In genomic region chr1:154849645-154850131, GRCh38 we compare ENCODE assay signal across 11 cellular contexts. TPM values are rescaled to one million over a fixed set of nuclear protein-coding genes. Genes with fewer than 3 reads are reported as not detected.
DNase-seq lines count a peak whose midpoint lies in the region; ATAC-seq, FAIRE-seq and TF ChIP-seq lines count a peak whose summit lies in the region.
"Had no signal": no experiment of that assay in that cellular context is flagged by ENCODE, and none has a peak within 500 bp of the region (broad histone marks: within the 10 kb centered on the region; RNA-seq: fewer than 3 reads in every experiment).

No MANE protein-coding gene starts in this region.

- FAIRE-seq in GM12878 (lab: Jason Lieb, UNC), result peak; percentile 91

- H4K20me1 ChIP-seq in GM12878 (ENCODE audit: control insufficient read depth, insufficient read depth), result no peaks in the 10 kb centered on the region; the same call in 1 of the 2 replicates

- no peak for TF ChIP-seq CTCF in GM12878 (IDR thresholded peaks at IDR 0.05 in 2 of 3, conservative IDR thresholded peaks at IDR 0.05 in 1 of 3; ENCODE audit: control insufficient read depth in 2 of 3, extremely low read depth in 1 of 3, insufficient read depth in 1 of 3, low read depth in 3 of 3, low read length in 3 of 3)

- intact Hi-C loops in GM12878 (cut with micrococcal nuclease; ENCODE audit: unreplicated experiment), result no loop called here
- intact Hi-C loops in posterior cingulate gyrus (cut with DNase I), result no loop called here

- SMC1A ChIA-PET in GM12878 (lab: Charles Lee; ENCODE audit: uncharacterized antibody, unreplicated experiment), result interaction anchor here (0.8 to 5.4 kb wide), 14 partner anchors 11 to 58 kb away, joined by 3 to 57 read pairs (median 8); partner anchors contain the start of gene KCNN3

- H3K4me1 ChIP-seq in GM12878 (ENCODE audit: control insufficient read depth, insufficient read depth, low read length), result peaks cover 37% of the 10 kb centered on the region

- RAD21 ChIA-PET in GM12878 (lab: Charles Lee; ENCODE audit: unreplicated experiment), result interaction anchor here (1.0 to 4.4 kb wide), 10 partner anchors 11 to 75 kb away, joined by 3 to 57 read pairs (median 6); partner anchors contain the start of gene KCNN3

- peak; percentile 55 for DNase-seq in stimulated activated CD4-positive, alpha-beta T cell treated with anti-CD3 and anti-CD28 coated beads, Interleukin-1b, Interleukin-23, amount 100 ng/mL, for 48 hours
- DNase-seq in stimulated activated CD4-positive, alpha-beta T cell treated with anti-CD3 and anti-CD28 coated beads, Interleukin-4, amount 100 ng/mL, for 4 hours, result no peak
- peak; percentile 60 for DNase-seq in GM12878 (ENCODE audit: low read depth, low spot score)
- no peak for DNase-seq in medulla oblongata (ENCODE audit: extremely low spot score)
- DNase-seq in NCI-H1048 (lab: John Stamatoyannopoulos, UW), result no peak
- DNase-seq in posterior cingulate gyrus, result no peak
- DNase-seq: NCI-H1417 treated with DMSO at 0.1 percent for 48 hours had no signal

- H3K9ac ChIP-seq in GM12878 (ENCODE audit: control insufficient read depth, insufficient read depth, low read length), result no peak overlapping the region

- H3K4me3 ChIP-seq in GM12878, result no peak overlapping the region
- H3K4me3 ChIP-seq: GM23338 had no signal

- peak overlapping the region; percentile 36 for H3K4me2 ChIP-seq in GM12878 (ENCODE audit: control insufficient read depth, insufficient read depth)
- H3K4me2 ChIP-seq: GM23338 had no signal

- peak overlapping the region; percentile 33; the same call in 1 of the 2 replicates for H3K27ac ChIP-seq in GM12878 (ENCODE audit: control insufficient read depth, insufficient read depth)

- peak in 1 of 2 experiments; percentile 70; a peak in 2 of 4 replicates for TF ChIP-seq EP300 in GM12878 (IDR thresholded peaks at IDR 0.05; ENCODE audit: borderline replicate concordance in 1 of 2, control insufficient read depth in 1 of 2, low read depth in 2 of 2, low read length in 2 of 2)

- POLR2A ChIA-PET in GM12878 (lab: Charles Lee), result interaction anchor here (0.6 to 5.6 kb wide), 6 partner anchors 11 to 288 kb away, joined by 3 to 60 read pairs (median 10); partner anchors contain the start of gene KCNN3

- no peaks in the 10 kb centered on the region for H3K9me3 ChIP-seq in GM12878 (replicated peaks; ENCODE audit: control insufficient read depth, insufficient read depth, low read length)

- H3K27me3 ChIP-seq in GM12878 (replicated peaks in 1 of 2; ENCODE audit: control insufficient read depth in 2 of 2, insufficient read depth in 2 of 2, low read length in 1 of 2), result no peaks in the 10 kb centered on the region

- TF ChIP-seq POLR2A in GM12878 (IDR thresholded peaks at IDR 0.05; ENCODE audit: low read depth, low read length), result no peak

- TF ChIP-seq RAD21 in GM12878 (IDR thresholded peaks at IDR 0.05; ENCODE audit: insufficient read depth, low read depth, low read length), result no peak

- H2AFZ ChIP-seq in GM12878 (ENCODE audit: control insufficient read depth, low read depth, low read length), result no peak overlapping the region
- H2AFZ ChIP-seq: GM23338 had no signal

- BruUV-seq in GM12878 (replicated peaks; lab: Mats Ljungman, UMichigan), result no TSS peak

- no peaks in the 10 kb centered on the region; a peak in 1 of 4 replicates for H3K36me3 ChIP-seq in GM12878 (ENCODE audit: control insufficient read depth in 2 of 2, insufficient read depth in 2 of 2, low read length in 1 of 2)

- 6% methylated on average over 6 of the region's 6 CpGs for WGBS in GM12878 (ENCODE audit: insufficient coverage, insufficient replicate concordance, low lambda C conversion rate, missing lambda C conversion rate)

- in situ Hi-C loops in GM12878 (cut with MboI), result no loop called here

- CTCF ChIA-PET in GM12878 (lab: Yijun Ruan, JAX), result interaction anchor here (0.8 to 2.8 kb wide), 12 partner anchors 9 to 90 kb away, joined by 3 to 18 read pairs (median 4); no protein-coding TSS in a partner anchor

- peaks cover 51% of the 10 kb centered on the region for H3K79me2 ChIP-seq in GM12878 (ENCODE audit: control insufficient read depth, insufficient read depth, low read length)

- ATAC-seq in HG02852 (IDR thresholded peaks at IDR 0.05; ENCODE audit: unreplicated experiment), result peak; percentile 57
- peak; percentile 92 for ATAC-seq in GM12878
- no peak for ATAC-seq in GM18873 (IDR thresholded peaks at IDR 0.05; ENCODE audit: low FRiP score, unreplicated experiment)
- ATAC-seq: GM23338, left lobe of liver had no signal

TF ChIP-seq in GM12878, 131 proteins besides CTCF, POLR2A, EP300 and RAD21 (continues in another document):
- no peak for TF ChIP-seq CBFB (IDR thresholded peaks at IDR 0.05; ENCODE audit: low read depth)
- 0 out of 2 replicates have a peak, but pooled peaks have one; percentile 23 for TF ChIP-seq CREB1 (IDR thresholded peaks at IDR 0.05; ENCODE audit: low read depth)
- peak; percentile 66; the same call in 1 of the 2 replicates for TF ChIP-seq GATAD2B (conservative IDR thresholded peaks at IDR 0.05; ENCODE audit: low read depth)
- TF ChIP-seq RELA (IDR thresholded peaks at IDR 0.05; ENCODE audit: borderline replicate concordance, partially characterized antibody), result peak; percentile 6
- no peak for TF ChIP-seq NRF1 (conservative IDR thresholded peaks at IDR 0.05; ENCODE audit: low read depth, low read length)
- no peak for TF ChIP-seq ZBTB11 (CRISPR knock-in tag; IDR thresholded peaks at IDR 0.05)
- peak; percentile 66; the same call in 1 of the 2 replicates for TF ChIP-seq FOXM1 (IDR thresholded peaks at IDR 0.05; ENCODE audit: low read depth, low read length)
- TF ChIP-seq IRF4 (IDR thresholded peaks at IDR 0.05; ENCODE audit: low read depth, low read length), result peak; percentile 81
- no peak for TF ChIP-seq SPI1 (IDR thresholded peaks at IDR 0.05; ENCODE audit: borderline replicate concordance, insufficient read depth, low read depth, low read length)
- no peak for TF ChIP-seq ZNF274 (IDR thresholded peaks at IDR 0.05; ENCODE audit: insufficient read depth, insufficient read length)
- no peak for TF ChIP-seq MAX (IDR thresholded peaks at IDR 0.05; ENCODE audit: low read depth, low read length)
- TF ChIP-seq NFIC (IDR thresholded peaks at IDR 0.05; ENCODE audit: low read depth, low read length), result peak; percentile 66; the same call in 1 of the 2 replicates
- no peak for TF ChIP-seq RB1 (IDR thresholded peaks at IDR 0.05; ENCODE audit: borderline replicate concordance)
- TF ChIP-seq HDGF (IDR thresholded peaks at IDR 0.05), result no peak; the same call in 1 of the 2 replicates
- TF ChIP-seq ATF7 (IDR thresholded peaks at IDR 0.05; ENCODE audit: low read depth), result peak; percentile 90
- no peak for TF ChIP-seq ASH2L (IDR thresholded peaks at IDR 0.05; ENCODE audit: borderline replicate concordance, low read depth)
- TF ChIP-seq STAT3 (IDR thresholded peaks at IDR 0.05; ENCODE audit: low read depth, low read length), result no peak
- TF ChIP-seq ZBED1 (IDR thresholded peaks at IDR 0.05; ENCODE audit: borderline replicate concordance), result no peak
- no peak for TF ChIP-seq SMARCA5 (IDR thresholded peaks at IDR 0.05)

RNA-seq across cellular contexts. Expression of gene KCNN3, which starts 20.4 kb away (rescaled TPM):
- total RNA-seq in GM12878 (2013; cell fraction: nucleolus; rRNA removed), result 53.8 and 54.8 TPM in 2 replicates
- 13.2 and 15.8 TPM in 2 replicates for total RNA-seq in GM12878 (2014; rRNA removed)
- 9.9 and 11.8 TPM in 2 replicates for total RNA-seq in GM12878 (2014; rRNA removed; fragmentation: Illumina TruSeq; extraction: Trizol)
- 15.3 and 17.3 TPM in 2 replicates for total RNA-seq in GM12878 (2021)
- polyA plus RNA-seq in GM12878 (2011; ENCODE audit: low read depth), result 9.5 TPM
- 13.5 and 17.4 TPM in 2 replicates for polyA plus RNA-seq in GM12878 (2011; rRNA removed)
- polyA plus RNA-seq in GM12878 (2011; cell fraction: cytosol; rRNA removed), result 24.6 and 29.9 TPM in 2 replicates
- 21.5 and 27.0 TPM in 2 replicates for polyA plus RNA-seq in GM12878 (2011; cell fraction: nucleus; rRNA removed)
- 13.6 and 19.7 TPM in 2 replicates for polyA plus RNA-seq in GM12878 (2012)
- 10.9 and 14.1 TPM in 2 replicates for polyA plus RNA-seq in GM12878 (2014; fragmentation: Illumina TruSeq; extraction: Trizol)
- polyA plus RNA-seq in GM12878 (2014; fragmentation: Nextera tagmentation; extraction: Ambion mirVana), result 1 to 10 TPM; 3.5 to 6.4 TPM
- polyA plus RNA-seq in GM12878 (2014; rRNA removed), result 13.6 and 13.8 TPM in 2 replicates
- 10 to 100 TPM; 25.8 to 26.4 TPM for polyA plus RNA-seq in GM12878 (2016; fragmentation: Nextera tagmentation; extraction: Ambion mirVana)
- polyA minus RNA-seq in GM12878 (2011; rRNA and poly(A)+ RNA removed), result 59.0 and 61.8 TPM in 2 replicates
- polyA minus RNA-seq in GM12878 (2011; cell fraction: cytosol; rRNA and poly(A)+ RNA removed), result 11.6 and 12.3 TPM in 2 replicates
- polyA minus RNA-seq in GM12878 (2011; cell fraction: nucleus; rRNA and poly(A)+ RNA removed), result 16.3 and 26.8 TPM in 2 replicates

Comparison
In these comparisons a context has a peak if more than half of its experiments do, and no peak if none do; other contexts are left out.
1. DNase-seq: peak in stimulated activated CD4-positive, alpha-beta T cell treated with anti-CD3 and anti-CD28 coated beads, Interleukin-1b, Interleukin-23, amount 100 ng/mL, for 48 hours (single experiment) and GM12878 (single experiment); none in stimulated activated CD4-positive, alpha-beta T cell treated with anti-CD3 and anti-CD28 coated beads, Interleukin-4, amount 100 ng/mL, for 4 hours (0 of 2), medulla oblongata (single experiment), NCI-H1048 (single experiment) and posterior cingulate gyrus (0 of 10).